ENCODE assay signal across 13 cellular contexts in the genomic region with DNA sequence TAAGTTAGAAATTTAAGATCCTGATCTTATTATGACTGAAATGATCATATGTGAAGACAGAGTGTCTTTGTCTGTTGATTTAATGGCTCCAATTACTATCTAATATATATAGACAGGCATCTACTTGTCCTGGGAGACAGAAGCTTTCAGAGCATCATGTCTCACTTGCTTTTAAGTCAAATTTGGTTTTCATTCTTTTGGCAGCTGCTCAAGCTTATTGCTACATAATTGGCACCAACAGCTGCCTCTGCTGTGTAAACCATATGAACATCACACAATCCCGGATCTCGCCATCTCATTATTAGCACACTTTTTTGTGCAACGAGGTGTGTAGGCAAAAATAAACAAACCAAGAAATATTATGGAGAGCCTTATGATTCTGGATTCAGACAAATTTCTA.
DNase-seq lines count a peak whose midpoint lies in the region; ATAC-seq and TF ChIP-seq lines count a peak whose summit lies in the region.
"Had no signal": no experiment of that assay in that cellular context is flagged by ENCODE, and none has a peak within 500 bp of the region (broad histone marks: within the 10 kb centered on the region; RNA-seq: fewer than 3 reads in every experiment).

No MANE protein-coding gene starts in this region.

- DNase-seq in NCI-H82 (lab: John Stamatoyannopoulos, UW) (peak; percentile 32), NCI-H82 treated with DMSO at 0.1 percent for 48 hours (lab: John Stamatoyannopoulos, UW; ENCODE audit: unreplicated experiment) (no peak), NCI-H2196 (lab: John Stamatoyannopoulos, UW; ENCODE audit: unreplicated experiment) (peak; percentile 73), astrocyte of the cerebellum (ENCODE audit: low read depth) (peak; percentile 18), stromal cell of bone marrow (ENCODE audit: low read depth) (peak; percentile 33), GM10248 (ENCODE audit: extremely low spot score) (no peak), epidermal melanocyte (ENCODE audit: insufficient read length, low spot score) (no peak)
- DNase-seq: CD8-positive, alpha-beta memory T cell; dorsolateral prefrontal cortex; left ventricle myocardium superior; stimulated activated CD4-positive, alpha-beta T cell treated with anti-CD3 and anti-CD28 coated beads, Interleukin-12 subunit alpha, Interleukin-12 subunit beta, amount 100 ng/mL, for 4 hours; transverse colon had no signal

- no peak overlapping the region for H3K4me3 ChIP-seq in astrocyte of the cerebellum (ENCODE audit: low read depth, low read length)
- H3K4me3 ChIP-seq: dorsolateral prefrontal cortex, transverse colon had no signal

- TF ChIP-seq CTCF in astrocyte of the cerebellum (IDR thresholded peaks at IDR 0.05; ENCODE audit: low read depth, low read length, missing control alignments) (no peak), GM10248 (IDR thresholded peaks at IDR 0.05; ENCODE audit: control extremely low read depth, extremely low read depth, low read depth, missing control alignments) (no peak)

- POLR2A ChIA-PET in GM10248 (lab: Yijun Ruan, JAX) = no interaction called here

- CTCF ChIA-PET in GM10248 (lab: Yijun Ruan, JAX) = no interaction called here

- ATAC-seq in GM19397 (IDR thresholded peaks at IDR 0.05; ENCODE audit: unreplicated experiment) = no peak
- ATAC-seq: left ventricle myocardium superior had no signal

- in situ Hi-C loops in astrocyte of the cerebellum (cut with HindIII; ENCODE audit: low sequenced_read_pairs) = no loop called here

Comparison
In these comparisons a context has a peak if more than half of its experiments do, and no peak if none do; other contexts are left out.
1. DNase-seq: peak in NCI-H82 (single experiment), NCI-H2196 (single experiment), astrocyte of the cerebellum (single experiment) and stromal cell of bone marrow (single experiment); none in NCI-H82 treated with DMSO at 0.1 percent for 48 hours (single experiment), GM10248 (single experiment) and epidermal melanocyte (single experiment).